In the genomic region with DNA sequence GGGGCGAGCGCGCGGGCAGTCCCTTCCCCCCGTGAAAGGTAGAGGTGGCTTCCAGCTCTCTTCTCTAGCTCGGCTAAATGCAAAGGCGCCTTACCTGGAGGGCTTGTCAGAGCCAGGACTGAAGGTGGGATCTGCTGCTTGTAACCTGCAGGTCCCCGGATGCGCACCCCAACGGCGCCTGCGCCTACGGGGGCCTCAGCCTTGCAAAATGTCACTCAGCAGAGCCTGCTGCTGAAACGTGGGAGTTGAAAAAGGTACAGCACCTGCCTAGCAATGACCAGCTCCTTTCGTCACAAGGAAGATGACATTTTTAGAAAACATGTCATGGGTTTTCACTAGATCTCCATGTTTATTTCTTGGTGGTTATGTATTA, we compare ENCODE assay signal across 8 cellular contexts. TPM values are rescaled to one million over a fixed set of nuclear protein-coding genes. Genes with fewer than 3 reads are reported as not detected.
DNase-seq lines count a peak whose midpoint lies in the region; ATAC-seq and TF ChIP-seq lines count a peak whose summit lies in the region.

No MANE protein-coding gene starts in this region.

- TF ChIP-seq CTCF in colonic mucosa (IDR thresholded peaks at IDR 0.05) = no peak

- H3K4me3 ChIP-seq in colonic mucosa = peak overlapping the region; percentile 96
- peak overlapping the region; percentile 70 to 98 for H3K4me3 ChIP-seq in mesenchymal stem cell (ENCODE audit: insufficient read depth in 1 of 2, low read depth in 1 of 2, low read length in 2 of 2)

- peaks cover 43% of the 10 kb centered on the region for H3K4me1 Mint-ChIP-seq in activated CD4-positive, alpha-beta T cell treated with anti-CD3 and anti-CD28 coated beads, Interleukin-2, amount 10 ng/mL, durations not matched to agents 7 days and 5 days

- no peak overlapping the region for H2BK15ac ChIP-seq in mesenchymal stem cell (ENCODE audit: low read depth, poor library complexity, severe bottlenecking)

- H4K91ac ChIP-seq in mesenchymal stem cell (ENCODE audit: low read length) = peak overlapping the region; percentile 48

- CTCF ChIA-PET in activated CD4-positive, alpha-beta T cell treated with anti-CD3 and anti-CD28 coated beads, Interleukin-2, amount 10 ng/mL, durations not matched to agents 7 days and 5 days (lab: Charles Lee) = interaction anchor here (0.5 to 1.3 kb wide), 7 partner anchors 10 to 242 kb away, joined by 3 to 6 read pairs (median 4); no protein-coding TSS in a partner anchor

- no peak overlapping the region for H2BK120ac ChIP-seq in mesenchymal stem cell (ENCODE audit: low read depth, low read length)

- peak overlapping the region; percentile 82 for H2AFZ ChIP-seq in mesenchymal stem cell (ENCODE audit: low read depth, low read length)

- peak overlapping the region; percentile 99 for H3K27ac Mint-ChIP-seq in activated CD4-positive, alpha-beta T cell treated with anti-CD3 and anti-CD28 coated beads, Interleukin-2, amount 10 ng/mL, durations not matched to agents 7 days and 5 days

- H3K9ac ChIP-seq in colonic mucosa (ENCODE audit: low read depth in 2 of 2, low read length in 2 of 2) (peak overlapping the region; percentile 96 to 98), mesenchymal stem cell (ENCODE audit: low read length) (peak overlapping the region; percentile 94)

- H3K4me1 ChIP-seq in colonic mucosa = no peaks in the 10 kb centered on the region
- H3K4me1 ChIP-seq in mesenchymal stem cell (ENCODE audit: control insufficient read depth, insufficient read depth, low read depth, low read length) = peaks cover 7% of the 10 kb centered on the region

- peak; percentile 10 for DNase-seq in NCI-H2196 treated with DMSO at 0.1 percent for 48 hours (lab: John Stamatoyannopoulos, UW; ENCODE audit: unreplicated experiment)
- DNase-seq in NCI-H2196 (lab: John Stamatoyannopoulos, UW; ENCODE audit: unreplicated experiment) = no peak
- peak; percentile 63 for DNase-seq in NCI-H146 (lab: John Stamatoyannopoulos, UW)
- DNase-seq in activated CD4-positive, alpha-beta T cell treated with anti-CD3 and anti-CD28 coated beads, Interleukin-2, amount 10 ng/mL, durations not matched to agents 7 days and 5 days = peak; percentile 77
- DNase-seq in colonic mucosa = peak; percentile 65
- DNase-seq in mesenchymal stem cell = peak; percentile 40
- peak; percentile 61 to 68 for DNase-seq in stimulated activated CD8-positive, alpha-beta memory T cell treated with anti-CD3 and anti-CD28 coated beads, Interleukin-15, amount 100 ng/mL, for 48 hours (ENCODE audit: low read depth in 2 of 2)

- H3K79me1 ChIP-seq in mesenchymal stem cell (replicated peaks; ENCODE audit: low read length, poor library complexity, severe bottlenecking) = peaks cover 17% of the 10 kb centered on the region

- H2BK5ac ChIP-seq in mesenchymal stem cell (ENCODE audit: low read depth, low read length, poor library complexity, severe bottlenecking) = no peak overlapping the region

- peak overlapping the region; percentile 65 for H3K4me2 ChIP-seq in mesenchymal stem cell (ENCODE audit: low read length, poor library complexity, severe bottlenecking)

- peaks cover 15% of the 10 kb centered on the region for H3K36me3 Mint-ChIP-seq in activated CD4-positive, alpha-beta T cell treated with anti-CD3 and anti-CD28 coated beads, Interleukin-2, amount 10 ng/mL, durations not matched to agents 7 days and 5 days (ENCODE audit: low read depth)

- H4K8ac ChIP-seq in mesenchymal stem cell (ENCODE audit: low read length) = peak overlapping the region; percentile 33

- peak overlapping the region; percentile 99 for H3K27ac ChIP-seq in colonic mucosa
- peak overlapping the region; percentile 90 for H3K27ac ChIP-seq in mesenchymal stem cell (ENCODE audit: low read length, poor library complexity, severe bottlenecking)

- ATAC-seq in HG02840 (IDR thresholded peaks at IDR 0.05; ENCODE audit: low FRiP score, unreplicated experiment) = peak; percentile 18

- no peak overlapping the region for H2AK5ac ChIP-seq in mesenchymal stem cell (ENCODE audit: low read length, severe bottlenecking)

- no peak overlapping the region for H3K14ac ChIP-seq in mesenchymal stem cell (ENCODE audit: low read length in 2 of 2)

- H3K4ac ChIP-seq in mesenchymal stem cell (ENCODE audit: low read depth in 1 of 2, low read length in 2 of 2) = peak overlapping the region in 1 of 2 experiments; percentile 45

- H2BK12ac ChIP-seq in mesenchymal stem cell (ENCODE audit: low read length in 2 of 2) = no peak overlapping the region

- intact Hi-C loops in colonic mucosa (cut with DNase I) = loop anchor here (10.0 kb wide), 1 partner anchor 81 kb away; the partner anchor contains the start of gene PLK4

- H3K36me3 ChIP-seq in colonic mucosa = no peaks in the 10 kb centered on the region
- peaks cover 0 to 7% of the 10 kb centered on the region in 2 experiments for H3K36me3 ChIP-seq in mesenchymal stem cell (ENCODE audit: control insufficient read depth in 1 of 2, insufficient read depth in 2 of 2, low read depth in 1 of 2, low read length in 2 of 2)

- peak overlapping the region in 1 of 2 experiments; percentile 0 for H3K23ac ChIP-seq in mesenchymal stem cell (ENCODE audit: low read length in 2 of 2)

- 2% methylated on average over 15 of the region's 15 CpGs for WGBS in mesenchymal stem cell

- peak overlapping the region; percentile 22 to 65 for H3K18ac ChIP-seq in mesenchymal stem cell (ENCODE audit: low read depth in 1 of 2, low read length in 2 of 2)

- H3K9me3 ChIP-seq in colonic mucosa (no peaks in the 10 kb centered on the region), mesenchymal stem cell (ENCODE audit: control insufficient read depth, low read length) (no peaks in the 10 kb centered on the region)

- POLR2A ChIA-PET in activated CD4-positive, alpha-beta T cell treated with anti-CD3 and anti-CD28 coated beads, Interleukin-2, amount 10 ng/mL, durations not matched to agents 7 days and 5 days (lab: Charles Lee) = interaction anchor here (1.3 kb wide), 1 partner anchor 95 kb away, joined by 6 read pairs; the partner anchor contains the start of gene LARP1B

- H3K27me3 ChIP-seq in colonic mucosa (no peaks in the 10 kb centered on the region), mesenchymal stem cell (ENCODE audit: control insufficient read depth in 1 of 2, insufficient read depth in 1 of 2, low read length in 2 of 2) (no peaks in the 10 kb centered on the region)

- no peaks in the 10 kb centered on the region for H3K27me3 Mint-ChIP-seq in activated CD4-positive, alpha-beta T cell treated with anti-CD3 and anti-CD28 coated beads, Interleukin-2, amount 10 ng/mL, durations not matched to agents 7 days and 5 days

- H3K9me3 Mint-ChIP-seq in activated CD4-positive, alpha-beta T cell treated with anti-CD3 and anti-CD28 coated beads, Interleukin-2, amount 10 ng/mL, durations not matched to agents 7 days and 5 days = no peaks in the 10 kb centered on the region

- peak overlapping the region; percentile 96 for H3K4me3 Mint-ChIP-seq in activated CD4-positive, alpha-beta T cell treated with anti-CD3 and anti-CD28 coated beads, Interleukin-2, amount 10 ng/mL, durations not matched to agents 7 days and 5 days

RNA-seq across cellular contexts. Expression of gene ABHD18, which starts 0.6 kb away (rescaled TPM):
- total RNA-seq in activated CD4-positive, alpha-beta T cell treated with anti-CD3 and anti-CD28 coated beads, Interleukin-2, amount 10 ng/mL, durations not matched to agents 7 days and 5 days = 10 to 100 TPM; 22.8 to 26.7 TPM
- 10 to 100 TPM; 18.6 to 20.8 TPM for total RNA-seq in colonic mucosa
- 4.4 TPM for polyA plus RNA-seq in mesenchymal stem cell (2013, experiment 1 of 2)
- 4.4 TPM for polyA plus RNA-seq in mesenchymal stem cell (2013, experiment 2 of 2)

RNA-seq across cellular contexts. Expression of gene MFSD8, which starts 0.8 kb away (rescaled TPM):
- 10 to 100 TPM; 18.1 to 18.7 TPM for total RNA-seq in activated CD4-positive, alpha-beta T cell treated with anti-CD3 and anti-CD28 coated beads, Interleukin-2, amount 10 ng/mL, durations not matched to agents 7 days and 5 days
- total RNA-seq in colonic mucosa = 10 to 100 TPM; 19.9 to 22.0 TPM
- 12.9 TPM for polyA plus RNA-seq in mesenchymal stem cell (2013, experiment 1 of 2)
- polyA plus RNA-seq in mesenchymal stem cell (2013, experiment 2 of 2) = 15.0 TPM
